Comparison of ENCODE assay signal across 12 cellular contexts in genomic region chr13:40477623-40478608, GRCh38.
DNase-seq lines count a peak whose midpoint lies in the region; ATAC-seq and TF ChIP-seq lines count a peak whose summit lies in the region.
"Had no signal": no experiment of that assay in that cellular context is flagged by ENCODE, and none has a peak within 500 bp of the region (broad histone marks: within the 10 kb centered on the region; RNA-seq: fewer than 3 reads in every experiment).

No MANE protein-coding gene starts in this region.

- no peaks in the 10 kb centered on the region for H3K9me3 ChIP-seq in upper lobe of left lung
- H3K9me3 ChIP-seq: A549 had no signal

- peaks cover 0 to 8% of the 10 kb centered on the region in 2 donors for H3K36me3 Mint-ChIP-seq in naive B cell

- no peak for TF ChIP-seq POLR2A in upper lobe of left lung (IDR thresholded peaks at IDR 0.05)

- DNase-seq in NOMO-1 treated with DMSO at 0.1 percent for 48 hours (lab: John Stamatoyannopoulos, UW; ENCODE audit: unreplicated experiment) = peak; percentile 32
- DNase-seq in NOMO-1 treated with dmso at 0.1 percent for 144 hours (lab: John Stamatoyannopoulos, UW; ENCODE audit: unreplicated experiment) = no peak
- peak; percentile 86 for DNase-seq in glomerular endothelial cell (ENCODE audit: extremely low read depth, low read depth, low spot score)
- DNase-seq in naive B cell = peak; percentile 34
- peak in 1 of 2 donors; percentile 33 for DNase-seq in upper lobe of left lung
- no peak for DNase-seq in middle frontal gyrus (ENCODE audit: extremely low spot score, low spot score)
- DNase-seq: NCI-H524 had no signal

- H3K4me1 ChIP-seq in upper lobe of left lung = peaks cover 11 to 37% (median 21%) of the 10 kb centered on the region in 4 donors

- H3K9me3 Mint-ChIP-seq in naive B cell = peaks cover 0 to 5% (median 0%) of the 10 kb centered on the region in 7 donors

- peak overlapping the region; percentile 44 to 65 (median 59) for H3K27ac ChIP-seq in upper lobe of left lung

- H3K27ac Mint-ChIP-seq in naive B cell = peak overlapping the region; percentile 20 to 89 (median 81)
- H3K27ac Mint-ChIP-seq: activated T-helper 2 cell treated with anti-CD3 and anti-CD28 coated beads, Interferon-gamma antibody, Interleukin-2, Interleukin-4, amounts not matched to agents 10 μg/mL and 5 μg/mL and 100 μg/mL, durations not matched to agents 14 hours and 24 hours and 36 hours; T-helper 2 cell treated with Interferon-gamma antibody and Interleukin-4, amounts not matched to agents 5 μg/mL and 100 μg/mL, for 36 hours had no signal

- no peaks in the 10 kb centered on the region for H3K27me3 ChIP-seq in upper lobe of left lung

- no peaks in the 10 kb centered on the region for H3K36me3 ChIP-seq in upper lobe of left lung

- peak; percentile 20 to 42 for ATAC-seq in naive B cell (ENCODE audit: low read depth in 2 of 2)
- peak in 1 of 2 donors; percentile 72 for ATAC-seq in upper lobe of left lung (ENCODE audit: low FRiP score in 2 of 2)
- no peak for ATAC-seq in HG03280 (IDR thresholded peaks at IDR 0.05; ENCODE audit: unreplicated experiment)
- ATAC-seq in GM21786 (IDR thresholded peaks at IDR 0.05; ENCODE audit: unreplicated experiment) = no peak
- ATAC-seq: A549 had no signal

- WGBS in upper lobe of left lung, 2 donors = 55 to 56% methylated on average over 17 of the region's 17 CpGs

- no peaks in the 10 kb centered on the region for H3K27me3 Mint-ChIP-seq in naive B cell

- H3K4me3 Mint-ChIP-seq in naive B cell = peak overlapping the region in 2 of 8 donors; percentile 17 to 40
- H3K4me3 Mint-ChIP-seq: T-helper 2 cell treated with Interferon-gamma antibody and Interleukin-4, amounts not matched to agents 5 μg/mL and 100 μg/mL, for 36 hours had no signal

- peaks cover 25 to 50% (median 27%) of the 10 kb centered on the region in 3 donors for H3K4me1 Mint-ChIP-seq in naive B cell

- no peak for TF ChIP-seq CTCF in upper lobe of left lung (IDR thresholded peaks at IDR 0.05)

- no peak overlapping the region for H3K4me3 ChIP-seq in upper lobe of left lung
- H3K4me3 ChIP-seq: A549 had no signal

- no peak for TF ChIP-seq EP300 in upper lobe of left lung (IDR thresholded peaks at IDR 0.05)

Comparison
In these comparisons a context has a peak if more than half of its experiments do, and no peak if none do; other contexts are left out.
1. DNase-seq: peak in NOMO-1 treated with DMSO at 0.1 percent for 48 hours (single experiment), glomerular endothelial cell (single experiment) and naive B cell (single experiment); none in NOMO-1 treated with dmso at 0.1 percent for 144 hours (single experiment) and middle frontal gyrus (single experiment).
2. ATAC-seq: peak in naive B cell (2 of 2); none in HG03280 (single experiment) and GM21786 (single experiment).